Comparison of ENCODE assay signal across 2 cellular contexts in genomic region chr7:32936686-32937085, GRCh38.
TF ChIP-seq lines count a peak whose summit lies in the region.

No MANE protein-coding gene starts in this region.

TF ChIP-seq in HCT116, 20 proteins besides CTCF, POLR2A, EP300 and RAD21 (continued from another document):
- TF ChIP-seq FOSL1 (IDR thresholded peaks at IDR 0.05; ENCODE audit: low read depth) (no peak), YY1 (IDR thresholded peaks at IDR 0.05; ENCODE audit: extremely low read depth, insufficient replicate concordance, low read depth, low read length) (no peak), EZH2 (IDR thresholded peaks at IDR 0.05) (no peak), JUND (IDR thresholded peaks at IDR 0.05) (no peak), EGR1 (IDR thresholded peaks at IDR 0.05; ENCODE audit: low read depth) (no peak), REST (IDR thresholded peaks at IDR 0.05; ENCODE audit: low read depth) (no peak), TCF7L2 (IDR thresholded peaks at IDR 0.05; ENCODE audit: borderline replicate concordance, extremely low read depth, insufficient read depth, insufficient read length) (no peak), ZNF274 (IDR thresholded peaks at IDR 0.05; ENCODE audit: low read depth, low read length) (no peak), ELF1 (IDR thresholded peaks at IDR 0.05; ENCODE audit: borderline replicate concordance, low read depth) (no peak), POLR2AphosphoS5 (IDR thresholded peaks at IDR 0.05; ENCODE audit: low read depth, low read length) (no peak), SRF (IDR thresholded peaks at IDR 0.05; ENCODE audit: low read depth) (no peak)

TF ChIP-seq in SK-N-SH treated with all-trans-retinoic acid at 6 μM for 48 hours, 23 proteins besides CTCF, POLR2A, EP300 and RAD21 (continued from another document):
- TF ChIP-seq TSHZ2 (CRISPR knock-in tag; IDR thresholded peaks at IDR 0.05) (no peak), CSRNP3 (CRISPR knock-in tag; IDR thresholded peaks at IDR 0.05) (no peak), ZFP30 (CRISPR knock-in tag; IDR thresholded peaks at IDR 0.05) (no peak), GLIS3 (CRISPR knock-in tag; IDR thresholded peaks at IDR 0.05) (no peak), ARNTL (CRISPR knock-in tag; IDR thresholded peaks at IDR 0.05; ENCODE audit: borderline replicate concordance, low read depth) (no peak), ZC3H10 (CRISPR knock-in tag; IDR thresholded peaks at IDR 0.05) (no peak), ZNF565 (CRISPR knock-in tag; conservative IDR thresholded peaks at IDR 0.05; ENCODE audit: low read depth) (no peak), SNAI2 (CRISPR knock-in tag; IDR thresholded peaks at IDR 0.05) (no peak), PATZ1 (CRISPR knock-in tag; IDR thresholded peaks at IDR 0.05; ENCODE audit: borderline replicate concordance) (no peak), ESRRG (CRISPR knock-in tag; IDR thresholded peaks at IDR 0.05) (no peak), ZNF8 (CRISPR knock-in tag; IDR thresholded peaks at IDR 0.05) (no peak), RARB (CRISPR knock-in tag; IDR thresholded peaks at IDR 0.05) (no peak), POU6F1 (CRISPR knock-in tag; IDR thresholded peaks at IDR 0.05; ENCODE audit: borderline replicate concordance, low read depth) (no peak)
TF ChIP-seq in SK-N-SH treated with all-trans-retinoic acid at 6 μM for 48 hours: peak in this region for 0.
